19 cellular contexts compared by ENCODE assay signal in genomic region chr5:6430418-6431028, GRCh38. TPM values are rescaled to one million over a fixed set of nuclear protein-coding genes. Genes with fewer than 3 reads are reported as not detected.
"Had no signal": no experiment of that assay in that cellular context is flagged by ENCODE, and none has a peak within 500 bp of the region (broad histone marks: within the 10 kb centered on the region; RNA-seq: fewer than 3 reads in every experiment).

No MANE protein-coding gene starts in this region.

- H3K4me2 ChIP-seq: neural progenitor cell had no signal

- H3K36me3 Mint-ChIP-seq: brain; naive thymus-derived CD4-positive, alpha-beta T cell; neural progenitor cell; stimulated activated naive B cell treated with anti-CD40 and anti-IgM and Interleukin-4, amounts not matched to agents 10 μg/mL and 1 μg/mL and 100 μg/mL, for 72 hours had no signal

- H3K27ac ChIP-seq: esophagus muscularis mucosa, left lung, neural progenitor cell, ovary, tibial artery had no signal

- H3K4me1 Mint-ChIP-seq: activated CD4-positive, alpha-beta T cell treated with anti-CD3 and anti-CD28 coated beads, Interleukin-2, amount 10 ng/mL, durations not matched to agents 24 days and 14 days; brain; neural progenitor cell; stimulated activated naive B cell treated with anti-CD40 and anti-IgM and Interleukin-4, amounts not matched to agents 10 μg/mL and 1 μg/mL and 100 μg/mL, for 72 hours had no signal

- DNase-seq: activated CD4-positive, alpha-beta T cell treated with anti-CD3 and anti-CD28 coated beads, Interleukin-2, amount 10 ng/mL, durations not matched to agents 24 days and 14 days; activated CD8-positive, alpha-beta memory T cell treated with anti-CD3 and anti-CD28 coated beads, Interleukin-2, amount 50 U/mL, for 4 hours; activated CD8-positive, alpha-beta T cell treated with anti-CD3 and anti-CD28 coated beads for 36 hours; activated naive CD4-positive, alpha-beta T cell treated with anti-CD3 and anti-CD28 coated beads for 36 hours; activated T-cell treated with anti-CD3 and anti-CD28 coated beads, Interleukin-2, amount 50 U/mL, for 4 hours; central memory CD4-positive, alpha-beta T cell; effector CD4-positive, alpha-beta T cell; left lung; mesenchymal stem cell; naive thymus-derived CD4-positive, alpha-beta T cell; ovary; stimulated activated naive B cell treated with anti-CD40 and anti-IgM and Interleukin-4, amounts not matched to agents 10 μg/mL and 1 μg/mL and 100 μg/mL, for 72 hours; T-helper 1 cell; tibial artery had no signal

- H3K9ac ChIP-seq: neural progenitor cell had no signal

- ATAC-seq: activated CD8-positive, alpha-beta T cell treated with anti-CD3 and anti-CD28 coated beads for 36 hours; activated T-cell treated with anti-CD3 and anti-CD28 coated beads, Interleukin-2, amount 50 U/mL, for 4 hours; left lung; naive thymus-derived CD4-positive, alpha-beta T cell; stimulated activated naive B cell treated with anti-CD40 and anti-IgM and Interleukin-4, amounts not matched to agents 10 μg/mL and 1 μg/mL and 100 μg/mL, for 72 hours had no signal

- FAIRE-seq: keratinocyte had no signal

- H3K36me3 ChIP-seq: esophagus muscularis mucosa, left lung, neural progenitor cell, ovary, tibial artery had no signal

- H3K9me3 Mint-ChIP-seq: activated CD4-positive, alpha-beta T cell treated with anti-CD3 and anti-CD28 coated beads, Interleukin-2, amount 10 ng/mL, durations not matched to agents 24 days and 14 days; activated CD8-positive, alpha-beta T cell treated with anti-CD3 and anti-CD28 coated beads for 36 hours; activated naive CD4-positive, alpha-beta T cell treated with anti-CD3 and anti-CD28 coated beads for 36 hours; activated T-cell treated with anti-CD3 and anti-CD28 coated beads, Interleukin-2, amount 50 U/mL, for 4 hours had no signal

- H3K4me1 ChIP-seq: left lung, neural progenitor cell, tibial artery had no signal

- H3K4me3 ChIP-seq: esophagus muscularis mucosa, left lung, neural progenitor cell, ovary, tibial artery had no signal

- H3K4me3 Mint-ChIP-seq: activated CD4-positive, alpha-beta T cell treated with anti-CD3 and anti-CD28 coated beads, Interleukin-2, amount 10 ng/mL, durations not matched to agents 24 days and 14 days; activated CD8-positive, alpha-beta T cell treated with anti-CD3 and anti-CD28 coated beads for 36 hours; activated naive CD4-positive, alpha-beta T cell treated with anti-CD3 and anti-CD28 coated beads for 36 hours; activated T-cell treated with anti-CD3 and anti-CD28 coated beads, Interleukin-2, amount 50 U/mL, for 4 hours; brain; naive thymus-derived CD4-positive, alpha-beta T cell; neural progenitor cell; stimulated activated naive B cell treated with anti-CD40 and anti-IgM and Interleukin-4, amounts not matched to agents 10 μg/mL and 1 μg/mL and 100 μg/mL, for 72 hours had no signal

- H3K9me3 ChIP-seq: esophagus muscularis mucosa, left lung, ovary, tibial artery had no signal

- H3K27me3 ChIP-seq: ovary had no signal

- H3K27ac Mint-ChIP-seq: activated CD4-positive, alpha-beta T cell treated with anti-CD3 and anti-CD28 coated beads, Interleukin-2, amount 10 ng/mL, durations not matched to agents 24 days and 14 days; activated CD8-positive, alpha-beta T cell treated with anti-CD3 and anti-CD28 coated beads for 36 hours; activated naive CD4-positive, alpha-beta T cell treated with anti-CD3 and anti-CD28 coated beads for 36 hours; naive thymus-derived CD4-positive, alpha-beta T cell; neural progenitor cell; stimulated activated naive B cell treated with anti-CD40 and anti-IgM and Interleukin-4, amounts not matched to agents 10 μg/mL and 1 μg/mL and 100 μg/mL, for 72 hours had no signal

- H2AFZ ChIP-seq: neural progenitor cell had no signal

RNA-seq across cellular contexts. Expression of gene UBE2QL1, which starts 18.1 kb away (rescaled TPM):
- total RNA-seq: activated CD8-positive, alpha-beta T cell treated with anti-CD3 and anti-CD28 coated beads for 36 hours; activated naive CD4-positive, alpha-beta T cell treated with anti-CD3 and anti-CD28 coated beads for 36 hours; activated T-cell treated with anti-CD3 and anti-CD28 coated beads, Interleukin-2, amount 50 U/mL, for 4 hours; glomerular endothelial cell had no signal
- polyA plus RNA-seq: keratinocyte; naive thymus-derived CD4-positive, alpha-beta T cell had no signal
